Comparison of ENCODE assay signal across 8 cellular contexts in the genomic region with DNA sequence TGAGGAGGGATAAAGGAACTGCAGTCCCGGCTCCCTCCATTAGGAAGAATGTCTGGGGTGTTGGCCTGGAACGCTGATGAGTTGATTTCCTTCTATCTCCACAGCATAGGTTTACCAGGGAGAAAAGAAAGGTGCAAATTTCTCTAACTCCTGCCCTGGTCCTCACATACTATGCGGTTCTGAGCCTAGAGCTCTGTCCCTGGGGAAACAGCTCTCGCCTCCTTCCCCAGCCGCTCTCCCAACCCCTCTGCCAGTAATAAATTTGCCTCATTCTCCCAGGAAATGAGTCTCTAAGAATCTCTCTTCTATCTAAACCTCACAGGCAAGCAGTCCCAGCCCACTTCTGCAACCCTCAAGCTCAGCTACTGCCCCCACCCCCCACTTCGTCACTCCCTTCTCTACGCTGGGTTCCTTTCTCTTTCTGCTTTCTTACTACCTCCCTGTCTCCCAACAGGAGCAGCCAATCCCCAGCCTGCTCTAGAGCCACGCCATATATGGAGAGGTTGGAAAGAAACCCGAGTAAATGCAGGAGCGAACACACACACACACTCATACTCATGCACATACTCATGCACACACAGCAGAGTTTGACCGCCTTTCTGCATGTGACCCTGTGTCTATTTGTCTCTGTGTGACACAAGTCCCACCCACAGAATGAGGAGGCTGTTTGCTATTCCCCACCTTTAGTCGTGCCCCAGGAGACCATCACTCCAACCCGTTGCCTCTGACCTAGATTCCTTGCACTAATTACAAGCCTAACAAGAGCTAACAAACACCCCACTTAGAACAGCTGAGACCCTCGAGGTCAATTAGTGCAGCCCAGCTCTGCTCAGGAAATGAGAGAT. TPM values are rescaled to one million over a fixed set of nuclear protein-coding genes. Genes with fewer than 3 reads are reported as not detected.
DNase-seq lines count a peak whose midpoint lies in the region; ATAC-seq and TF ChIP-seq lines count a peak whose summit lies in the region.

No MANE protein-coding gene starts in this region.

- H3K79me2 ChIP-seq in DND-41 (ENCODE audit: insufficient read depth, low read length), result no peaks in the 10 kb centered on the region

- peak overlapping the region; percentile 44 for H3K27ac ChIP-seq in DND-41 (ENCODE audit: low read length)
- H3K27ac ChIP-seq in esophagus muscularis mucosa (replicated peaks in 1 of 4), result peak overlapping the region; percentile 93 to 99 (median 99)
- H3K27ac ChIP-seq in tibial artery, result peak overlapping the region; percentile 96 to 97

- H3K36me3 ChIP-seq in DND-41 (ENCODE audit: insufficient read depth, low read length), result peaks cover 20% of the 10 kb centered on the region
- peaks cover 2 to 21% (median 20%) of the 10 kb centered on the region in 4 donors for H3K36me3 ChIP-seq in esophagus muscularis mucosa
- H3K36me3 ChIP-seq in tibial artery, result peaks cover 19 to 22% (median 21%) of the 10 kb centered on the region in 3 donors

- ATAC-seq in DND-41 (ENCODE audit: insufficient read depth, low read depth), result peak; percentile 80
- ATAC-seq in GM21381 (IDR thresholded peaks at IDR 0.05; ENCODE audit: unreplicated experiment), result peak; percentile 37

- H3K4me1 ChIP-seq in DND-41 (ENCODE audit: insufficient read depth, low read length) (peaks cover 35% of the 10 kb centered on the region), esophagus muscularis mucosa (peaks cover 22 to 79% (median 77%) of the 10 kb centered on the region in 4 donors), tibial artery (peaks cover 0 to 74% (median 35%) of the 10 kb centered on the region in 4 donors)

- H3K27me3 ChIP-seq in DND-41 (ENCODE audit: insufficient read depth, low read length, poor library complexity) (no peaks in the 10 kb centered on the region), esophagus muscularis mucosa (no peaks in the 10 kb centered on the region), tibial artery (no peaks in the 10 kb centered on the region)

- DNase-seq in DND-41 (peak; percentile 82), MV-4-11 (lab: John Stamatoyannopoulos, UW) (peak; percentile 92), T1000 (lab: John Stamatoyannopoulos, UW) (peak; percentile 87), esophagus muscularis mucosa (ENCODE audit: extremely low spot score) (peak; percentile 98), middle frontal gyrus (ENCODE audit: extremely low spot score, low spot score) (peak; percentile 75), tibial artery (peak; percentile 94 to 98)
- DNase-seq in activated effector memory CD4-positive, alpha-beta T cell treated with anti-CD3 and anti-CD28 coated beads, Interleukin-2, amount 50 U/mL, for 16 hours, result no peak

- TF ChIP-seq CTCF in DND-41 (IDR thresholded peaks at IDR 0.05; ENCODE audit: borderline replicate concordance, extremely low read depth, low read length, poor library complexity, severe bottlenecking) (no peak), esophagus muscularis mucosa (IDR thresholded peaks at IDR 0.05) (peak in 1 of 3 experiments; percentile 37), tibial artery (IDR thresholded peaks at IDR 0.05) (peak in 1 of 2 experiments; percentile 36)

- TF ChIP-seq EP300 in esophagus muscularis mucosa (IDR thresholded peaks at IDR 0.05), result no peak

- 12% methylated on average over 14 of the region's 14 CpGs for WGBS in esophagus muscularis mucosa

- 0 out of 2 replicates have a peak overlapping the region, but pooled peaks have one; percentile 14 for H3K9ac ChIP-seq in DND-41 (ENCODE audit: low read depth, low read length)

- H3K4me3 ChIP-seq in DND-41 (ENCODE audit: low read depth in 1 of 2, low read length in 2 of 2) (no peak overlapping the region), esophagus muscularis mucosa (peak overlapping the region; percentile 43 to 58 (median 46)), tibial artery (peak overlapping the region; percentile 40 to 46)

- intact Hi-C loops in esophagus muscularis mucosa (cut with DNase I) (no loop called here), tibial artery (cut with DNase I; ENCODE audit: low total_unique reads) (loop anchor here (2.0 kb wide), 1 partner anchor 96 kb away; a partner anchor contains a TSS)

- H3K9me3 ChIP-seq in DND-41 (ENCODE audit: insufficient read depth, low read length, severe bottlenecking) (no peaks in the 10 kb centered on the region), esophagus muscularis mucosa (no peaks in the 10 kb centered on the region), tibial artery (no peaks in the 10 kb centered on the region)

- no peak overlapping the region for H2AFZ ChIP-seq in DND-41 (ENCODE audit: low read depth, low read length)

- no peak for TF ChIP-seq POLR2A in esophagus muscularis mucosa (IDR thresholded peaks at IDR 0.05; ENCODE audit: low read depth)

- H4K20me1 ChIP-seq in DND-41 (ENCODE audit: insufficient read depth, low read length), result peaks cover 21% of the 10 kb centered on the region; the same call in 1 of the 2 replicates

- no peak overlapping the region for H3K4me2 ChIP-seq in DND-41 (ENCODE audit: insufficient read depth, low read length)

RNA-seq across cellular contexts. Expression of a gene that starts 13.4 kb away (rescaled TPM):
- total RNA-seq in esophagus muscularis mucosa, result 100 to 1,000 TPM; 294 to 426 (median 337) TPM

Comparison
In these comparisons a context has a peak if more than half of its experiments do, and no peak if none do; other contexts are left out.
1. H3K27ac ChIP-seq: peak in every context shown above with its lines; median percentile 99 in esophagus muscularis mucosa; 96 in tibial artery; 44 in DND-41.
2. H3K4me3 ChIP-seq: peak in esophagus muscularis mucosa (4 of 4) and tibial artery (2 of 2); none in DND-41 (0 of 2).